ENCODE assay signal across 1 cellular context in genomic region chr3:143507735-143508580, GRCh38.
TF ChIP-seq lines count a peak whose summit lies in the region.

No MANE protein-coding gene starts in this region.

TF ChIP-seq in WTC11, 78 proteins besides CTCF, POLR2A, EP300 and RAD21 (continued from another document):
- TF ChIP-seq ERG (CRISPR knock-in tag; IDR thresholded peaks at IDR 0.05): no peak
- TF ChIP-seq CREM (CRISPR knock-in tag; IDR thresholded peaks at IDR 0.05): no peak
- TF ChIP-seq E2F1 (CRISPR knock-in tag; IDR thresholded peaks at IDR 0.05): no peak
- TF ChIP-seq NR2C2 (CRISPR knock-in tag; IDR thresholded peaks at IDR 0.05): no peak
- TF ChIP-seq JAZF1 (CRISPR knock-in tag; IDR thresholded peaks at IDR 0.05): no peak
- TF ChIP-seq HMGA2 (CRISPR knock-in tag; IDR thresholded peaks at IDR 0.05): no peak
- TF ChIP-seq FOXJ3 (CRISPR knock-in tag; IDR thresholded peaks at IDR 0.05; ENCODE audit: borderline replicate concordance): no peak
- TF ChIP-seq ZNF416 (CRISPR knock-in tag; IDR thresholded peaks at IDR 0.05): no peak
- TF ChIP-seq GRHL2 (CRISPR knock-in tag; IDR thresholded peaks at IDR 0.05; ENCODE audit: insufficient replicate concordance, severe bottlenecking): no peak
- TF ChIP-seq ZBTB43 (CRISPR knock-in tag; IDR thresholded peaks at IDR 0.05): no peak
- TF ChIP-seq AFF4 (CRISPR knock-in tag; IDR thresholded peaks at IDR 0.05; ENCODE audit: borderline replicate concordance): no peak
- no peak for TF ChIP-seq NFE2L1 (CRISPR knock-in tag; IDR thresholded peaks at IDR 0.05)
- TF ChIP-seq NR3C1 (CRISPR knock-in tag; conservative IDR thresholded peaks at IDR 0.05; ENCODE audit: low read depth): no peak
TF ChIP-seq in WTC11: peak in this region for 0.
